Comparison of ENCODE assay signal across 9 cellular contexts in the genomic region with DNA sequence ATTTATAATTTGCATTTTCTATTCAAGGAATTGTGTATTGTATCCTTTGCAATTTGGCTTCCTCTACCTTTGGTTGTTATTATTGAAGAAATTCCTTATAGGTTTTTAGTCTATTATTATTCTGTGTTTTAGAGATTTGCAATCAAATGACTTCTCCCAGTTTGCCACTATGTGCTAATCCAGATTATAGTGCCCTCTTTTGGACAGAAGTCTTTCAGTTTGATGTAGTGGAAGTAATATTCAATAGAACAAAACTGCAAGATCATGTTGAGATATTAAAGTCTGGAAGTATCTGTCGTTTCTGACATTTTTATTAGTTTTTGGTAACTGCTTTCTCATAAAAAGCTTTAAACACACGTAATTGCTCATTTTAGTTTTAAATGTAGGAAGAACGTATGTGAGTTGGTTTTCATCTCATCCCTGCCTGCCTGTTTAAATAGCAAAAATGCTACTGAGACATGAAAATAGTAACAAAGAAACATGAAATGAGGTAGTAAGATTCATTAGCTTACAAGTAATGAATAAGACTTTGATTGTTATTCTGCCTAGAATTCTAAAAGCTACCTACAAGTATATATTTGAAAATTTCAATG.
DNase-seq lines count a peak whose midpoint lies in the region; ATAC-seq, FAIRE-seq and TF ChIP-seq lines count a peak whose summit lies in the region.
"Had no signal": no experiment of that assay in that cellular context is flagged by ENCODE, and none has a peak within 500 bp of the region (broad histone marks: within the 10 kb centered on the region; RNA-seq: fewer than 3 reads in every experiment).

No MANE protein-coding gene starts in this region.

- intact Hi-C loops in kidney (cut with DNase I): no loop called here

- ATAC-seq in T-cell (replicated peaks in 1 of 4): peak; percentile 45 to 73 (median 52)
- ATAC-seq in HG03342 (IDR thresholded peaks at IDR 0.05; ENCODE audit: unreplicated experiment): no peak
- ATAC-seq in HG03108 (IDR thresholded peaks at IDR 0.05; ENCODE audit: unreplicated experiment): no peak

- in situ Hi-C loops in GM23248 (cut with MboI): no loop called here

- H3K4me3 ChIP-seq in AG10803 (ENCODE audit: low read length) (no peak overlapping the region), GM23248 (no peak overlapping the region), kidney (ENCODE audit: low read length in 2 of 2) (no peak overlapping the region), SJCRH30 (no peak overlapping the region)
- H3K4me3 ChIP-seq: sigmoid colon had no signal

- H3K27me3 ChIP-seq in GM23248 (replicated peaks; ENCODE audit: insufficient read depth): no peaks in the 10 kb centered on the region
- H3K27me3 ChIP-seq in SJCRH30: no peaks in the 10 kb centered on the region
- H3K27me3 ChIP-seq: sigmoid colon had no signal

- H3K9me3 ChIP-seq in GM23248 (ENCODE audit: low read depth) (no peaks in the 10 kb centered on the region), kidney (ENCODE audit: control insufficient read depth in 1 of 2, low read length in 2 of 2) (no peaks in the 10 kb centered on the region), SJCRH30 (replicated peaks) (no peaks in the 10 kb centered on the region)
- H3K9me3 ChIP-seq: sigmoid colon had no signal

- H4K20me1 ChIP-seq in GM23248 (ENCODE audit: insufficient read depth): no peaks in the 10 kb centered on the region

- no peak overlapping the region for H3K27ac ChIP-seq in GM23248
- H3K27ac ChIP-seq in kidney (ENCODE audit: low read depth in 2 of 2, low read length in 2 of 2): no peak overlapping the region
- no peak overlapping the region for H3K27ac ChIP-seq in SJCRH30
- H3K27ac ChIP-seq: sigmoid colon had no signal

- H3K9ac ChIP-seq in GM23248 (no peak overlapping the region), kidney (ENCODE audit: low read length in 2 of 2) (no peak overlapping the region)

- TF ChIP-seq CTCF in AG10803 (conservative IDR thresholded peaks at IDR 0.05; ENCODE audit: low read length) (peak; percentile 53), kidney (IDR thresholded peaks at IDR 0.05; ENCODE audit: borderline replicate concordance, extremely low read depth, insufficient read depth) (peak; percentile 38)

- CTCF ChIA-PET in T-cell (lab: Charles Lee): interaction anchor here (0.6 to 3.3 kb wide), 16 partner anchors 10 to 114 kb away, joined by 3 to 16 read pairs (median 4); no protein-coding TSS in a partner anchor

- POLR2A ChIA-PET in T-cell (lab: Charles Lee): interaction anchor here (0.6 to 1.5 kb wide), 5 partner anchors 10 to 47 kb away, joined by 3 to 7 read pairs (median 4); no protein-coding TSS in a partner anchor

- no peaks in the 10 kb centered on the region for H3K9me3 Mint-ChIP-seq in T-cell

- no peak overlapping the region for H3K4me2 ChIP-seq in GM23248 (ENCODE audit: unreplicated experiment)

- 51 to 63% methylated on average over 3 of the region's 3 CpGs for WGBS in GM23248 (ENCODE audit: low coverage in 1 of 2, low lambda C conversion rate in 2 of 2, missing lambda C conversion rate in 2 of 2), 2 experiments

- peak; percentile 69 for FAIRE-seq in kidney (lab: Jason Lieb, UNC)

- no peak overlapping the region for H2AFZ ChIP-seq in GM23248

- peaks cover 14% of the 10 kb centered on the region for H3F3A ChIP-seq in GM23248 (ENCODE audit: insufficient read depth)

- H3K79me2 ChIP-seq in GM23248 (ENCODE audit: insufficient read depth): no peaks in the 10 kb centered on the region

- peaks cover 9 to 19% (median 14%) of the 10 kb centered on the region in 3 donors for H3K4me1 Mint-ChIP-seq in T-cell

- H3K27me3 Mint-ChIP-seq in T-cell: no peaks in the 10 kb centered on the region

- H3K9me2 ChIP-seq in GM23248 (ENCODE audit: insufficient read depth): no peaks in the 10 kb centered on the region

- no peak overlapping the region for H3K4me3 Mint-ChIP-seq in T-cell

- peak; percentile 40 for DNase-seq in AG10803 (ENCODE audit: low read depth)
- DNase-seq in GM23248: peak; percentile 55
- no peak for DNase-seq in T-cell
- no peak for DNase-seq in kidney
- DNase-seq in SJCRH30: no peak
- no peak for DNase-seq in NCI-H1417 treated with DMSO at 0.1 percent for 48 hours (lab: John Stamatoyannopoulos, UW)
- DNase-seq: sigmoid colon had no signal

- peak overlapping the region; percentile 43 to 50 for H3K27ac Mint-ChIP-seq in T-cell

- H3K4me1 ChIP-seq in GM23248 (ENCODE audit: insufficient read depth) (peaks cover 15% of the 10 kb centered on the region), kidney (ENCODE audit: control insufficient read depth in 1 of 2, insufficient read depth in 1 of 2, low read depth in 1 of 2, low read length in 2 of 2) (no peaks in the 10 kb centered on the region), SJCRH30 (no peaks in the 10 kb centered on the region)
- H3K4me1 ChIP-seq: sigmoid colon had no signal

- peaks cover 51% of the 10 kb centered on the region for H3K36me3 Mint-ChIP-seq in T-cell

- H3K36me3 ChIP-seq in GM23248 (ENCODE audit: low read depth) (0 out of 2 replicates have a peak, but pooled peaks cover 4% of the 10 kb centered on the region), kidney (ENCODE audit: control insufficient read depth in 1 of 2, insufficient read depth in 2 of 2, low read length in 2 of 2) (peaks cover 8 to 13% of the 10 kb centered on the region in 2 donors), SJCRH30 (no peaks in the 10 kb centered on the region)

Comparison
In these comparisons a context has a peak if more than half of its experiments do, and no peak if none do; other contexts are left out.
1. DNase-seq: peak in AG10803 (single experiment) and GM23248 (single experiment); none in T-cell (0 of 34), kidney (single experiment), SJCRH30 (0 of 2) and NCI-H1417 treated with DMSO at 0.1 percent for 48 hours (single experiment).
2. ATAC-seq: peak in T-cell (4 of 4); none in HG03342 (single experiment) and HG03108 (single experiment).